31 cellular contexts compared by ENCODE assay signal in genomic region chr1:239283229-239283628, GRCh38.
"Had no signal": no experiment of that assay in that cellular context is flagged by ENCODE, and none has a peak within 500 bp of the region (broad histone marks: within the 10 kb centered on the region; RNA-seq: fewer than 3 reads in every experiment).

No MANE protein-coding gene starts in this region.

- ATAC-seq: activated naive CD4-positive, alpha-beta T cell treated with anti-CD3 and anti-CD28 coated beads, Interleukin-2, amount 50 U/mL, for 72 hours; activated naive CD8-positive, alpha-beta T cell treated with anti-CD3 and anti-CD28 coated beads, Interleukin-2, amount 50 U/mL, for 24 hours; activated T-cell treated with anti-CD3 and anti-CD28 coated beads, Interleukin-2, amount 50 U/mL, for 4 hours; activated T-cell treated with anti-CD3 and anti-CD28 coated beads, Interleukin-2, amount 50 U/mL, for 72 hours; activated T-helper 17 cell treated with anti-CD3 and anti-CD28 coated beads, Interleukin-2, amount 50 U/mL, for 72 hours; body of pancreas had no signal

- H3K36me3 ChIP-seq: adrenal gland, ascending aorta, brain microvascular endothelial cell, breast epithelium, cardiac muscle cell had no signal

- DNase-seq: activated effector memory CD4-positive, alpha-beta T cell treated with anti-CD3 and anti-CD28 coated beads, Interleukin-2, amount 50 U/mL, for 16 hours; activated effector memory CD4-positive, alpha-beta T cell treated with Interleukin-2 at 50 U/mL for 16 hours; activated gamma-delta T cell; activated gamma-delta T cell treated with Interleukin-2 at 50 U/mL for 16 hours; activated naive CD4-positive, alpha-beta T cell; activated naive CD4-positive, alpha-beta T cell treated with anti-CD3 and anti-CD28 coated beads for 36 hours; activated naive CD4-positive, alpha-beta T cell treated with anti-CD3 and anti-CD28 coated beads, Interleukin-2, amount 10 ng/mL, durations not matched to agents 7 days and 5 days; activated naive CD4-positive, alpha-beta T cell treated with anti-CD3 and anti-CD28 coated beads, Interleukin-2, amount 50 U/mL, for 16 hours; activated naive CD4-positive, alpha-beta T cell treated with Interleukin-2 at 50 U/mL for 16 hours; activated naive CD8-positive, alpha-beta T cell treated with anti-CD3 and anti-CD28 coated beads for 36 hours; activated naive CD8-positive, alpha-beta T cell treated with anti-CD3 and anti-CD28 coated beads, Interleukin-2, amount 10 ng/mL, durations not matched to agents 7 days and 5 days; activated naive CD8-positive, alpha-beta T cell treated with anti-CD3 and anti-CD28 coated beads, Interleukin-2, amount 50 U/mL, for 24 hours; activated T-cell treated with anti-CD3 and anti-CD28 coated beads, Interleukin-2, amount 50 U/mL, for 24 hours; activated T-cell treated with anti-CD3 and anti-CD28 coated beads, Interleukin-2, amount 50 U/mL, for 4 hours; activated T-cell treated with anti-CD3 and anti-CD28 coated beads, Interleukin-2, amount 50 U/mL, for 48 hours; activated T-cell treated with anti-CD3 and anti-CD28 coated beads, Interleukin-2, amount 50 U/mL, for 72 hours; adrenal gland; amniotic stem cell; amygdala; anterior cingulate cortex; aorta; body of pancreas; brain microvascular endothelial cell; caudate nucleus; central memory CD4-positive, alpha-beta T cell; cerebellar nuclear complex had no signal

- H3K27me3 ChIP-seq: adrenal gland, ascending aorta, body of pancreas, brain microvascular endothelial cell, breast epithelium, cardiac muscle cell had no signal

- H3K9me3 ChIP-seq: adrenal gland, ascending aorta, body of pancreas, breast epithelium had no signal

- H3K4me3 ChIP-seq: adrenal gland, ascending aorta, body of pancreas, breast epithelium, cardiac muscle cell had no signal

- H3K27ac ChIP-seq: adrenal gland, ascending aorta, body of pancreas, brain microvascular endothelial cell, breast epithelium, cardiac muscle cell had no signal
